Comparison of ENCODE assay signal across 27 cellular contexts in the genomic region with DNA sequence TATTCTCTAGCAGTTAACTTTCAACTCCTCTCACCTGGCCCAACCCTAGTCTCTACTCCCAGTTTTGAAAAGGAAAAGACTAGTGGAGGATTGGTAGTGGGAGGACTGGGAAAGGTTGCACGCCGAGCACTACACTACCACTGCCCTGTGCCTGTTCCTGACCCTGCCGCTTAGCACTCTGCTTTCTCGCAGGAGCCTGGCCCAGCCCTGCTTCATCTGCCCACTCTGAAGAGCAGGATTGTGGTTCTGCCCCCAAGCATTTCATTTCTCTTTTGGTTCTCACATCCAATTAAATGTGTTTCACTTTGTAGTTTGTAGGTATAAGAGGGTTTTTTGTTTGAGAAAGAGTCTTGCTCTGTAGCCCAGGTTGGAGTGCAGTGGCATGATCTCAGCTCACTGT. TPM values are rescaled to one million over a fixed set of nuclear protein-coding genes. Genes with fewer than 3 reads are reported as not detected.
"Had no signal": no experiment of that assay in that cellular context is flagged by ENCODE, and none has a peak within 500 bp of the region (broad histone marks: within the 10 kb centered on the region; RNA-seq: fewer than 3 reads in every experiment).

No MANE protein-coding gene starts in this region.

- FAIRE-seq: pancreas, small intestine, TTC549 had no signal

- H3K9me3 ChIP-seq: breast epithelium, heart right ventricle, pancreas, psoas muscle, sigmoid colon, thoracic aorta, upper lobe of right lung had no signal

- DNase-seq: activated CD4-positive, alpha-beta T cell treated with anti-CD3 and anti-CD28 coated beads for 4 hours; activated CD8-positive, alpha-beta memory T cell treated with anti-CD3 and anti-CD28 coated beads, Interleukin-2, amount 10 ng/mL, durations not matched to agents 7 days and 5 days; activated effector memory CD4-positive, alpha-beta T cell treated with anti-CD3 and anti-CD28 coated beads, Interleukin-2, amount 50 U/mL, for 16 hours; central memory CD4-positive, alpha-beta T cell; endodermal cell; foreskin keratinocyte; heart right ventricle; midbrain; naive thymus-derived CD4-positive, alpha-beta T cell; nucleus accumbens; pancreas; psoas muscle; sigmoid colon; small intestine; stimulated activated CD4-positive, alpha-beta T cell treated with anti-CD3 and anti-CD28 coated beads, Interleukin-4, amount 100 ng/mL, for 4 hours; SW 1271; T-helper 9 cell; upper lobe of right lung had no signal

- H3K36me3 Mint-ChIP-seq: activated CD4-positive, alpha-beta memory T cell treated with anti-CD3 and anti-CD28 coated beads for 36 hours; activated CD8-positive, alpha-beta memory T cell treated with anti-CD3 and anti-CD28 coated beads, Interleukin-2, amount 10 ng/mL, durations not matched to agents 7 days and 5 days; memory B cell; naive thymus-derived CD4-positive, alpha-beta T cell had no signal

- H3K27ac ChIP-seq: breast epithelium, foreskin keratinocyte, heart right ventricle, pancreas, psoas muscle, sigmoid colon, thoracic aorta, upper lobe of right lung, VCaP had no signal

- H3K4me3 Mint-ChIP-seq: activated CD4-positive, alpha-beta memory T cell treated with anti-CD3 and anti-CD28 coated beads for 36 hours; activated CD8-positive, alpha-beta memory T cell treated with anti-CD3 and anti-CD28 coated beads, Interleukin-2, amount 10 ng/mL, durations not matched to agents 7 days and 5 days; activated naive CD4-positive, alpha-beta T cell treated with anti-CD3 and anti-CD28 coated beads for 36 hours; endodermal cell; T-helper 1 cell treated with Interleukin-12 subunit alpha and Interleukin-12 subunit beta and Interleukin-4 antibody, amounts not matched to agents 30 μg/mL and 1 μg/mL, for 36 hours had no signal

- H3K27me3 Mint-ChIP-seq: activated CD4-positive, alpha-beta memory T cell treated with anti-CD3 and anti-CD28 coated beads for 36 hours; activated CD8-positive, alpha-beta memory T cell treated with anti-CD3 and anti-CD28 coated beads, Interleukin-2, amount 10 ng/mL, durations not matched to agents 7 days and 5 days; memory B cell; naive thymus-derived CD4-positive, alpha-beta T cell had no signal

- H3K36me3 ChIP-seq: breast epithelium, pancreas, sigmoid colon, thoracic aorta, upper lobe of right lung had no signal

- H3K27ac Mint-ChIP-seq: activated CD4-positive, alpha-beta memory T cell treated with anti-CD3 and anti-CD28 coated beads for 36 hours; activated CD8-positive, alpha-beta memory T cell treated with anti-CD3 and anti-CD28 coated beads, Interleukin-2, amount 10 ng/mL, durations not matched to agents 7 days and 5 days; activated naive CD4-positive, alpha-beta T cell treated with anti-CD3 and anti-CD28 coated beads for 36 hours; endodermal cell; T-helper 1 cell treated with Interleukin-12 subunit alpha and Interleukin-12 subunit beta and Interleukin-4 antibody, amounts not matched to agents 30 μg/mL and 1 μg/mL, for 36 hours had no signal

- H3K27me3 ChIP-seq: breast epithelium, heart right ventricle, pancreas, sigmoid colon, upper lobe of right lung had no signal

- H3K4me3 ChIP-seq: breast epithelium, heart right ventricle, pancreas, psoas muscle, sigmoid colon, thoracic aorta, upper lobe of right lung had no signal

- H3K9me3 Mint-ChIP-seq: activated CD4-positive, alpha-beta memory T cell treated with anti-CD3 and anti-CD28 coated beads for 36 hours; activated naive CD4-positive, alpha-beta T cell treated with anti-CD3 and anti-CD28 coated beads for 36 hours; endodermal cell; memory B cell; naive thymus-derived CD4-positive, alpha-beta T cell; T-helper 1 cell treated with Interleukin-12 subunit alpha and Interleukin-12 subunit beta and Interleukin-4 antibody, amounts not matched to agents 30 μg/mL and 1 μg/mL, for 36 hours had no signal

- ATAC-seq: activated CD8-positive, alpha-beta memory T cell treated with anti-CD3 and anti-CD28 coated beads, Interleukin-2, amount 10 ng/mL, durations not matched to agents 7 days and 5 days; esophagus mucosa; foreskin keratinocyte; heart right ventricle; naive thymus-derived CD4-positive, alpha-beta T cell; pancreas; psoas muscle; upper lobe of right lung had no signal

- H3K4me1 ChIP-seq: breast epithelium, foreskin keratinocyte, pancreas, sigmoid colon, upper lobe of right lung had no signal

RNA-seq across cellular contexts. Expression of a gene that starts 31.5 kb away (rescaled TPM):
- total RNA-seq: activated CD4-positive, alpha-beta memory T cell treated with anti-CD3 and anti-CD28 coated beads for 36 hours; foreskin keratinocyte had no signal
- polyA plus RNA-seq: foreskin keratinocyte had no signal
